Comparison of ENCODE assay signal across 23 cellular contexts in the genomic region with DNA sequence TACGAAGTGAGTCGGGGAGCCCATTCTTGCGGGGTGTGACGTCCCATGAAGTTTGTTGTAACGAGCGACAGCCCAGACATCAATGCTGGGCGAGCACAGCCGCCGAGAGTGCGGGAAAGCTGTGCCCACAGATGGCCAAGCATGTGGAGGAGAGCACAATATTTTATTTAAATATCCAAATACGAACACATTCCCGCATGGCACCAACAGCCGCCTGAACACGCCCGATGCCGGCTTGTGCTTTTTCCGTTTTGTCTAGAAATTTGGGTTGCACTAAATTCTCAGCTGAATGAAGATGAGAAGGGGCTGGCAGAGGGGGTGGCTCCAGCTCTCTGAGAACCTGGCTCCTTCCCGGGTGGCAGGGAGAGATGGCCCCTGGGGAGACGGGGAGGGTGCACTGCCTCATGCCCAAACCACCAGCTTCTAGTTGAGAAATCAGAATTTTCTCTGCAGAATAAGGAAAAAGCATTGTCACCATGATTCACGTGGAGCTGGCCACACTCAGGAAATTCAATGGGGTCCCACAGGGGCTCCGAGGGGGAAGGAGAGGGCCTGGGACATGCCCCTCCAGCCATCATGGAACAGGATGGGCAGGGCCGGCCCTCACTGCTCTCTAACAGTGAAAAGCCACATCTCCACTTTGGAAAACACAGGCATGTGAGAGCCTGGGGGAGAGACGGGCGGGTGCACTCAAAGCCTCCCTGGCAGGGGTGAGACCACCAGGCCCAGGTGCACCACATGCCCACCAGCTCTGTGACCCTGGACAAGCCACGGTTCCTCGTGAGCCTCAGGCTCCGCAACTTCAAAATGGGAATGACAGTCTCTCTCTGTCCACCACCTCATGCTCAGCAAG. TPM values are rescaled to one million over a fixed set of nuclear protein-coding genes. Genes with fewer than 3 reads are reported as not detected.
DNase-seq lines count a peak whose midpoint lies in the region; ATAC-seq and TF ChIP-seq lines count a peak whose summit lies in the region.
"Had no signal": no experiment of that assay in that cellular context is flagged by ENCODE, and none has a peak within 500 bp of the region (broad histone marks: within the 10 kb centered on the region; RNA-seq: fewer than 3 reads in every experiment).

No MANE protein-coding gene starts in this region.

- no peaks in the 10 kb centered on the region for H3K9me2 ChIP-seq in GM23338 (ENCODE audit: insufficient read depth)

- H3K56ac ChIP-seq in mesendoderm (ENCODE audit: low read length): no peak overlapping the region

- no peak overlapping the region for H3K9ac ChIP-seq in mesendoderm (ENCODE audit: low read length)
- H3K9ac ChIP-seq: BLaER1, KMS-11 had no signal

- H3K36me3 ChIP-seq in A673 (ENCODE audit: insufficient read depth, low read length, poor library complexity, severe bottlenecking): peaks cover 5% of the 10 kb centered on the region
- no peaks in the 10 kb centered on the region for H3K36me3 ChIP-seq in GM23338 (ENCODE audit: insufficient read depth)
- H3K36me3 ChIP-seq in mesendoderm (ENCODE audit: control insufficient read depth, insufficient read depth, low read length): no peaks in the 10 kb centered on the region
- H3K36me3 ChIP-seq in sigmoid colon: no peaks in the 10 kb centered on the region
- H3K36me3 ChIP-seq: BLaER1 had no signal

- TF ChIP-seq EP300 in sigmoid colon (IDR thresholded peaks at IDR 0.05): no peak

- no peaks in the 10 kb centered on the region for H3K79me1 ChIP-seq in mesendoderm (ENCODE audit: low read length)

- peak overlapping the region; percentile 45 for H3K23ac ChIP-seq in mesendoderm (ENCODE audit: low read length)

- no peak overlapping the region for H3K18ac ChIP-seq in mesendoderm (ENCODE audit: low read length)

- no peak overlapping the region for H3K4ac ChIP-seq in mesendoderm (ENCODE audit: low read depth, low read length)

- H3K4me3 ChIP-seq in A673 (ENCODE audit: low read depth, low read length, poor library complexity, severe bottlenecking) (no peak overlapping the region), GM23338 (no peak overlapping the region), mesendoderm (ENCODE audit: low read length) (no peak overlapping the region), sigmoid colon (no peak overlapping the region)
- H3K4me3 ChIP-seq: BLaER1 had no signal

- DNase-seq in A673 (ENCODE audit: low spot score): no peak
- no peak for DNase-seq in GM23338 (ENCODE audit: low spot score)
- no peak for DNase-seq in mesendoderm
- peak; percentile 48 for DNase-seq in sigmoid colon
- DNase-seq: CD4-positive, alpha-beta T cell; COR-L47; DMS79; H9; HFFc6; IMR-90; NCI-H1092 treated with DMSO at 0.1 percent for 48 hours; NCI-H1436 treated with DMSO at 0.1 percent for 48 hours; NCI-H2029 treated with DMSO at 0.1 percent for 48 hours; NCI-H345; NCI-H524; NCI-H774; NK-92 treated with Interleukin-12 subunit alpha and Interleukin-12 subunit beta, amount 100 ng/mL, for 24 hours had no signal

- H3K9me3 ChIP-seq in A673 (ENCODE audit: low read depth, low read length, poor library complexity, severe bottlenecking): no peaks in the 10 kb centered on the region
- no peaks in the 10 kb centered on the region for H3K9me3 ChIP-seq in sigmoid colon
- H3K9me3 ChIP-seq: BLaER1 had no signal

- BruUV-seq in A673 (replicated peaks; lab: Mats Ljungman, UMichigan): no TSS peak

- no CpG with 5 or more reads among the region's 27 CpGs for WGBS in mesendoderm (ENCODE audit: extremely low coverage, insufficient coverage, low lambda C conversion rate)
- WGBS in sigmoid colon, 2 donors: 88 to 89% methylated on average over 27 of the region's 27 CpGs

- H2AK5ac ChIP-seq in mesendoderm (ENCODE audit: low read length): no peak overlapping the region

- no peaks in the 10 kb centered on the region for H3K36me3 Mint-ChIP-seq in GM23338 (ENCODE audit: low read depth)

- H3K27ac Mint-ChIP-seq in GM23338: peak overlapping the region; percentile 43; the same call in 1 of the 2 replicates
- H3K27ac Mint-ChIP-seq: CD4-positive, alpha-beta T cell; H9; HFFc6 had no signal

- CTCF ChIA-PET in A673 (lab: Charles Lee): no interaction called here

- POLR2A ChIA-PET in A673 (lab: Charles Lee; ENCODE audit: low non-redundant PET): no interaction called here

- H3K4me1 ChIP-seq in A673 (ENCODE audit: insufficient read depth, low read length, poor library complexity, severe bottlenecking) (peaks cover 25% of the 10 kb centered on the region), GM23338 (ENCODE audit: insufficient read depth) (peaks cover 5% of the 10 kb centered on the region; the same call in 1 of the 2 replicates), mesendoderm (ENCODE audit: control insufficient read depth, low read depth, low read length) (peaks cover 4% of the 10 kb centered on the region), sigmoid colon (no peaks in the 10 kb centered on the region)
- H3K4me1 ChIP-seq: BLaER1 had no signal

- no peak overlapping the region for H3K4me3 Mint-ChIP-seq in GM23338
- H3K4me3 Mint-ChIP-seq: CD4-positive, alpha-beta T cell; H9; HFFc6 had no signal

- no peaks in the 10 kb centered on the region for H3F3A ChIP-seq in GM23338 (replicated peaks; ENCODE audit: low read depth)

- H3K27me3 ChIP-seq in A673 (replicated peaks; ENCODE audit: insufficient read depth, low read depth, low read length, poor library complexity): no peaks in the 10 kb centered on the region
- H3K27me3 ChIP-seq in GM23338 (ENCODE audit: insufficient read depth): no peaks in the 10 kb centered on the region
- no peaks in the 10 kb centered on the region for H3K27me3 ChIP-seq in mesendoderm (ENCODE audit: insufficient read depth, low read length, poor library complexity)
- H3K27me3 ChIP-seq in sigmoid colon: no peaks in the 10 kb centered on the region
- H3K27me3 ChIP-seq: BLaER1 had no signal

- H3K27ac ChIP-seq in A673 (ENCODE audit: low read depth, low read length, poor library complexity, severe bottlenecking) (peak overlapping the region; percentile 50), GM23338 (ENCODE audit: low read depth) (no peak overlapping the region), mesendoderm (ENCODE audit: low read depth, low read length) (no peak overlapping the region), sigmoid colon (no peak overlapping the region)
- H3K27ac ChIP-seq: BLaER1, KMS-11 had no signal

- no peak overlapping the region for H4K5ac ChIP-seq in mesendoderm (ENCODE audit: low read length)

- no peak overlapping the region for H4K8ac ChIP-seq in mesendoderm (ENCODE audit: low read depth, low read length)

- H3K79me2 ChIP-seq in GM23338 (replicated peaks; ENCODE audit: insufficient read depth) (no peaks in the 10 kb centered on the region), mesendoderm (ENCODE audit: control insufficient read depth, insufficient read depth, low read length) (no peaks in the 10 kb centered on the region)

- H2BK5ac ChIP-seq in mesendoderm (ENCODE audit: low read length): no peak overlapping the region

- no peaks in the 10 kb centered on the region for H4K20me1 ChIP-seq in GM23338 (replicated peaks; ENCODE audit: insufficient read depth)
- H4K20me1 ChIP-seq: BLaER1 had no signal

- H3K27me3 Mint-ChIP-seq in GM23338 (ENCODE audit: insufficient read depth, low read depth, poor library complexity): peaks cover 12% of the 10 kb centered on the region
- H3K27me3 Mint-ChIP-seq: CD4-positive, alpha-beta T cell had no signal

- H3K9me3 Mint-ChIP-seq in GM23338: no peaks in the 10 kb centered on the region; the same call in 2 of the 3 replicates
- H3K9me3 Mint-ChIP-seq: CD4-positive, alpha-beta T cell; H9 had no signal

- no peak overlapping the region for H2AFZ ChIP-seq in GM23338

- no peak for TF ChIP-seq CTCF in A673 (conservative IDR thresholded peaks at IDR 0.05; ENCODE audit: low read depth, low read length)
- TF ChIP-seq CTCF in GM23338 (conservative IDR thresholded peaks at IDR 0.05; ENCODE audit: low read depth in 2 of 2): no peak
- no peak for TF ChIP-seq CTCF in sigmoid colon (IDR thresholded peaks at IDR 0.05)

- ATAC-seq in GM23338 (no peak), esophagus mucosa (no peak), HG02938 (IDR thresholded peaks at IDR 0.05; ENCODE audit: unreplicated experiment) (no peak), HG02885 (IDR thresholded peaks at IDR 0.05; ENCODE audit: poor library complexity, unreplicated experiment) (no peak)
- ATAC-seq: Panc1 had no signal

- no peak for TF ChIP-seq POLR2A in sigmoid colon (IDR thresholded peaks at IDR 0.05)

- no peak overlapping the region for H2BK120ac ChIP-seq in mesendoderm (ENCODE audit: low read depth, low read length)

- H3K4me2 ChIP-seq in GM23338: no peak overlapping the region
- H3K4me2 ChIP-seq in mesendoderm (ENCODE audit: low read length): no peak overlapping the region
- H3K4me2 ChIP-seq: BLaER1, KMS-11 had no signal

- H3K4me1 Mint-ChIP-seq in GM23338: peaks cover 15% of the 10 kb centered on the region; the same call in 2 of the 3 replicates

- intact Hi-C loops in A673 (cut with micrococcal nuclease; ENCODE audit: unreplicated experiment): no loop called here
- intact Hi-C loops in sigmoid colon (cut with DNase I): no loop called here

- no peak overlapping the region for H2BK15ac ChIP-seq in mesendoderm (replicated peaks; ENCODE audit: low read depth)

RNA-seq across cellular contexts. Expression of gene EBF3, which starts 48.3 kb away (rescaled TPM):
- total RNA-seq in A673 (2021): 52.2 and 56.2 TPM in 2 replicates
- total RNA-seq in GM23338 (2014; rRNA removed; shearing (Covaris generic)): 0.23 and 0.49 TPM in 2 replicates
- polyA plus RNA-seq in GM23338 (2016; fragmentation: Nextera tagmentation; extraction: Ambion mirVana): 0.12 and 0.27 TPM in 2 replicates
- 0.87 TPM for polyA plus RNA-seq in mesendoderm (2013, experiment 1 of 2)
- 0.76 TPM for polyA plus RNA-seq in mesendoderm (2013, experiment 2 of 2)
- total RNA-seq in sigmoid colon: 1 to 10 TPM; 4.3 to 8.9 (median 5.8) TPM
- polyA plus RNA-seq in sigmoid colon: 1 to 10 TPM in 2 of 3 donors, not detected in 1; 1.2 to 1.3 TPM
- total RNA-seq in esophagus mucosa: 0.44 TPM
- total RNA-seq: CD4-positive, alpha-beta T cell had no signal
